25 cellular contexts compared by ENCODE assay signal in the genomic region with DNA sequence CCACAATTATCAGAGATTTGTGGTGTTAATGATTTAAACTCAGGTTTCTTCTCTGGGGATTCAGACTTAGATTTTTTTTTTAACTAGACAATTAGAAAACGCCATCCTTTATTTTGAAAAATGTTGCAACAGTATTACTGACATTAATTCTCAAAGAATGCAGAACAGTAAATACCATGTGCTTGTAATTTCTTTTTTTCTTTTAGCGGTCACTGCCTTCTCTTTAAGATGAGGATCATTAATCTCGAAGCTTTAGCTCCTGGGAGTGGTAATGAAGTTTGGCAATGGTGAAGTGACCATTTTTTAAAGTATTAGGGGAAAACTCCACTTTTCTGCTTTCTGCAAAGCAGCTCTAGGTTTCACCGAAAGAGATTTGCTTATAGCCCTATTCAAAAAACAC.
DNase-seq lines count a peak whose midpoint lies in the region; TF ChIP-seq lines count a peak whose summit lies in the region.
"Had no signal": no experiment of that assay in that cellular context is flagged by ENCODE, and none has a peak within 500 bp of the region (broad histone marks: within the 10 kb centered on the region; RNA-seq: fewer than 3 reads in every experiment).

No MANE protein-coding gene starts in this region.

- H3K36me3 ChIP-seq in GM23248 (ENCODE audit: low read depth) (no peaks in the 10 kb centered on the region), endodermal cell (ENCODE audit: control insufficient read depth, insufficient read depth, low read length) (no peaks in the 10 kb centered on the region), H7 (replicated peaks; ENCODE audit: control insufficient read depth, insufficient read depth, low read length) (no peaks in the 10 kb centered on the region)
- H3K36me3 ChIP-seq: SJSA1 had no signal

- no peak for TF ChIP-seq CTCF in endodermal cell (conservative IDR thresholded peaks at IDR 0.05)
- TF ChIP-seq CTCF in nephron progenitor cell (IDR thresholded peaks at IDR 0.05): no peak

- no peak overlapping the region for H2AFZ ChIP-seq in GM23248
- H2AFZ ChIP-seq: PC-9 had no signal

- H3K4me2 ChIP-seq in GM23248 (ENCODE audit: unreplicated experiment): peak overlapping the region; percentile 16
- H3K4me2 ChIP-seq: A549, PC-9 had no signal

- WGBS in GM23248 (ENCODE audit: low coverage in 1 of 2, low lambda C conversion rate in 2 of 2, missing lambda C conversion rate in 2 of 2), 2 experiments: 29 to 35% methylated on average over 4 of the region's 4 CpGs
- WGBS in endodermal cell (ENCODE audit: insufficient coverage in 1 of 2, insufficient read length in 1 of 2), 2 experiments: 82% methylated on average over 3 of the region's 4 CpGs; no CpG with 5 or more reads in 1 of the 2 experiments

- H3K27me3 Mint-ChIP-seq in endodermal cell (ENCODE audit: insufficient read depth): peaks cover 5% of the 10 kb centered on the region
- peaks cover 3% of the 10 kb centered on the region for H3K27me3 Mint-ChIP-seq in nephron progenitor cell (ENCODE audit: low read depth, poor library complexity)

- H3K27me3 ChIP-seq in GM23248 (replicated peaks; ENCODE audit: insufficient read depth) (no peaks in the 10 kb centered on the region), endodermal cell (ENCODE audit: control insufficient read depth, insufficient read depth, low read length, poor library complexity, severe bottlenecking) (no peaks in the 10 kb centered on the region), H7 (ENCODE audit: control insufficient read depth, insufficient read depth, low read length) (no peaks in the 10 kb centered on the region)
- H3K27me3 ChIP-seq: SJSA1 had no signal

- no peaks in the 10 kb centered on the region for H3K79me2 ChIP-seq in GM23248 (ENCODE audit: insufficient read depth)

- H3K27ac Mint-ChIP-seq in endodermal cell (no peak overlapping the region), nephron progenitor cell (no peak overlapping the region)
- H3K27ac Mint-ChIP-seq: B cell, CD14-positive monocyte had no signal

- H3K9me3 ChIP-seq in GM23248 (ENCODE audit: low read depth): no peaks in the 10 kb centered on the region
- H3K9me3 ChIP-seq in endodermal cell (ENCODE audit: control insufficient read depth, low read length): no peaks in the 10 kb centered on the region
- H3K9me3 ChIP-seq: A549, SJSA1 had no signal

- in situ Hi-C loops in GM23248 (cut with MboI): no loop called here

- H3F3A ChIP-seq in GM23248 (ENCODE audit: insufficient read depth): peaks cover 33% of the 10 kb centered on the region

- H3K4me1 Mint-ChIP-seq in endodermal cell: peaks cover 41% of the 10 kb centered on the region
- peaks cover 52% of the 10 kb centered on the region for H3K4me1 Mint-ChIP-seq in nephron progenitor cell
- H3K4me1 Mint-ChIP-seq: B cell; CD14-positive monocyte; CD8-positive, alpha-beta memory T cell had no signal

- H3K9ac ChIP-seq in GM23248 (no peak overlapping the region), endodermal cell (ENCODE audit: extremely low read depth, low read length, poor library complexity, severe bottlenecking) (no peak overlapping the region)

- H3K4me1 ChIP-seq in GM23248 (ENCODE audit: insufficient read depth) (peaks cover 28% of the 10 kb centered on the region), endodermal cell (ENCODE audit: control insufficient read depth, insufficient read depth, low read length) (no peaks in the 10 kb centered on the region)
- H3K4me1 ChIP-seq: A549, SJSA1 had no signal

- no peaks in the 10 kb centered on the region for H3K9me2 ChIP-seq in GM23248 (ENCODE audit: insufficient read depth)

- H3K36me3 Mint-ChIP-seq in endodermal cell (ENCODE audit: low read depth) (no peaks in the 10 kb centered on the region), nephron progenitor cell (ENCODE audit: low read depth) (no peaks in the 10 kb centered on the region)
- H3K36me3 Mint-ChIP-seq: CD14-positive monocyte; CD8-positive, alpha-beta memory T cell had no signal

- no peak overlapping the region for H3K4me3 ChIP-seq in GM23248
- peak overlapping the region; percentile 23 for H3K4me3 ChIP-seq in endodermal cell (ENCODE audit: low read length)
- H3K4me3 ChIP-seq in H7 (ENCODE audit: insufficient read depth, low read depth, low read length): no peak overlapping the region
- H3K4me3 ChIP-seq: A549, PC-9, SJSA1 had no signal

- H3K4me3 Mint-ChIP-seq in endodermal cell (no peak overlapping the region), nephron progenitor cell (peak overlapping the region; percentile 31)
- H3K4me3 Mint-ChIP-seq: B cell; CD14-positive monocyte; CD8-positive, alpha-beta memory T cell had no signal

- H3K27ac ChIP-seq in GM23248: no peak overlapping the region
- no peak overlapping the region for H3K27ac ChIP-seq in endodermal cell (ENCODE audit: low read depth, low read length)
- H3K27ac ChIP-seq: A549, PC-9, SJSA1 had no signal

- H4K20me1 ChIP-seq in GM23248 (ENCODE audit: insufficient read depth): no peaks in the 10 kb centered on the region

- peak; percentile 26 for DNase-seq in GM23248
- no peak for DNase-seq in endodermal cell
- DNase-seq in nephron progenitor cell: no peak
- DNase-seq in SHP77 treated with DMSO at 0.1 percent for 48 hours (lab: John Stamatoyannopoulos, UW): no peak
- no peak for DNase-seq in activated CD4-positive, alpha-beta T cell treated with anti-CD3 and anti-CD28 coated beads, Interleukin-2, amount 50 U/mL, for 48 hours
- DNase-seq in H7: no peak
- no peak for DNase-seq in OCI-M2 (lab: John Stamatoyannopoulos, UW; ENCODE audit: unreplicated experiment)
- DNase-seq: CD8-positive, alpha-beta memory T cell; DMS 273 treated with DMSO at 0.1 percent for 48 hours; DMS79; EL; GF-D8; Karpas-422; NCI-H1092; NCI-H1417 treated with DMSO at 0.1 percent for 48 hours; NCI-H187; NCI-H2171 treated with DMSO at 0.1 percent for 48 hours; NCI-H524; NCI-H774; NK-92 treated with Interleukin-12 subunit alpha and Interleukin-12 subunit beta, amount 100 ng/mL, for 24 hours had no signal

- H3K9me3 Mint-ChIP-seq in endodermal cell (no peaks in the 10 kb centered on the region), nephron progenitor cell (no peaks in the 10 kb centered on the region)
- H3K9me3 Mint-ChIP-seq: CD8-positive, alpha-beta memory T cell had no signal
